ENCODE assay signal across 18 cellular contexts in the genomic region with DNA sequence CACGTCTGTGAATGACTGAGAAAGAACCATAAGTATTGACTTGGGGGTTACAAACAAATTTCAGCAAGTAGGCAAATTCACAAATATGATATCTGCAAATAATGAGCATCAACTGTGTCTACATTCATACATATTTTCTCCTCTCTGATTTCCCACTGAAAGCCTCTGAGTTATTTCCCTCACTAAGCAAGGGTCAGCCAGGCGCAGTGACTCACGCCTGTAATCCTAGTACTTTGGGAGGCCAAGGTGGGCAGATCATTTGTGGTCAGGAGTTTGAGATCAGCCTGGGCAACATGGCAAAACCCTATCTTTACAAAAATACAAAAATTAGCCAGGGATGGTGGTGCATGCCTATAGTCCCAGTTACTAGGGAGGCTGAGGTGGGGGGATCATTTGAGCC.
DNase-seq lines count a peak whose midpoint lies in the region; ATAC-seq and TF ChIP-seq lines count a peak whose summit lies in the region.
"Had no signal": no experiment of that assay in that cellular context is flagged by ENCODE, and none has a peak within 500 bp of the region (broad histone marks: within the 10 kb centered on the region; RNA-seq: fewer than 3 reads in every experiment).

No MANE protein-coding gene starts in this region.

- peaks cover 23% of the 10 kb centered on the region for H3K4me1 ChIP-seq in SJCRH30
- H3K4me1 ChIP-seq: BLaER1 had no signal

- H3K36me3 ChIP-seq in SJCRH30: no peaks in the 10 kb centered on the region
- H3K36me3 ChIP-seq: BLaER1 had no signal

- H3K27ac ChIP-seq in SJCRH30 (no peak overlapping the region), coronary artery (no peak overlapping the region)
- H3K27ac ChIP-seq: BLaER1 had no signal

- no peaks in the 10 kb centered on the region for H3K27me3 ChIP-seq in SJCRH30
- H3K27me3 ChIP-seq: BLaER1 had no signal

- peak; percentile 89 for DNase-seq in Daoy (ENCODE audit: low read depth)
- DNase-seq in LHCN-M2 (ENCODE audit: low read depth): peak; percentile 62
- DNase-seq in SJCRH30: peak; percentile 16 to 34
- DNase-seq in glomerular visceral epithelial cell (ENCODE audit: extremely low spot score): peak; percentile 15
- DNase-seq in NCI-H2196 treated with DMSO at 0.1 percent for 48 hours (lab: John Stamatoyannopoulos, UW; ENCODE audit: unreplicated experiment): no peak
- DNase-seq in coronary artery (ENCODE audit: low spot score): no peak
- no peak for DNase-seq in NCI-H1930 (lab: John Stamatoyannopoulos, UW)
- DNase-seq: CD8-positive, alpha-beta T cell; DMS53; NCI-H1105 treated with DMSO at 0.1 percent for 48 hours; NCI-H1694 treated with DMSO at 0.1 percent for 48 hours; NCI-H2107; NCI-H2227 treated with DMSO at 0.1 percent for 48 hours; NCI-H69; SW 1271 had no signal

- H3K9me3 ChIP-seq in SJCRH30 (replicated peaks): no peaks in the 10 kb centered on the region
- H3K9me3 ChIP-seq: BLaER1 had no signal

- H3K4me3 ChIP-seq in SJCRH30 (no peak overlapping the region), coronary artery (no peak overlapping the region)
- H3K4me3 ChIP-seq: BLaER1 had no signal

- ATAC-seq in HG03025 (IDR thresholded peaks at IDR 0.05; ENCODE audit: low FRiP score, unreplicated experiment): no peak
- ATAC-seq: CD8-positive, alpha-beta T cell; Panc1 had no signal

- TF ChIP-seq CTCF in coronary artery (IDR thresholded peaks at IDR 0.05): no peak

Comparison
In these comparisons a context has a peak if more than half of its experiments do, and no peak if none do; other contexts are left out.
1. DNase-seq: peak in Daoy (single experiment), LHCN-M2 (single experiment), SJCRH30 (2 of 2) and glomerular visceral epithelial cell (single experiment); none in NCI-H2196 treated with DMSO at 0.1 percent for 48 hours (single experiment), coronary artery (single experiment) and NCI-H1930 (0 of 2).